Comparison of ENCODE assay signal across 1 cellular context in genomic region chr17:77429985-77430752, GRCh38.
TF ChIP-seq lines count a peak whose summit lies in the region.

No MANE protein-coding gene starts in this region.

TF ChIP-seq in HepG2, 621 proteins besides CTCF, POLR2A, EP300 and RAD21 (continued from another document):
- TF ChIP-seq ZFP37 (CRISPR knock-in tag; IDR thresholded peaks at IDR 0.05; ENCODE audit: borderline replicate concordance) (no peak; the same call in 1 of the 2 replicates), HOMEZ (CRISPR knock-in tag; IDR thresholded peaks at IDR 0.05; ENCODE audit: low read depth) (0 out of 2 replicates have a peak, but pooled peaks have one; percentile 22), ZFP90 (CRISPR knock-in tag; IDR thresholded peaks at IDR 0.05; ENCODE audit: borderline replicate concordance) (no peak), TRIM22 (IDR thresholded peaks at IDR 0.05) (no peak), ERF (CRISPR knock-in tag; IDR thresholded peaks at IDR 0.05) (peak; percentile 65; the same call in 1 of the 2 replicates), PATZ1 (CRISPR knock-in tag; IDR thresholded peaks at IDR 0.05) (peak; percentile 97; the same call in 1 of the 2 replicates), HNRNPLL (IDR thresholded peaks at IDR 0.05; ENCODE audit: low read depth, low read length, poor library complexity, severe bottlenecking) (peak; percentile 28), ZFP91 (CRISPR knock-in tag; IDR thresholded peaks at IDR 0.05; ENCODE audit: borderline replicate concordance) (peak; percentile 76), SPEN (CRISPR knock-in tag; IDR thresholded peaks at IDR 0.05; ENCODE audit: low read depth) (peak; percentile 24; the same call in 1 of the 2 replicates), MLX (CRISPR knock-in tag; IDR thresholded peaks at IDR 0.05) (peak; percentile 66), GMEB1 (CRISPR knock-in tag; IDR thresholded peaks at IDR 0.05; ENCODE audit: borderline replicate concordance) (peak; percentile 68; the same call in 1 of the 2 replicates), KDM1A (CRISPR knock-in tag; IDR thresholded peaks at IDR 0.05) (0 out of 2 replicates have a peak, but pooled peaks have one; percentile 47), ATF5 (CRISPR knock-in tag; IDR thresholded peaks at IDR 0.05; ENCODE audit: low read depth) (no peak), ZNF773 (CRISPR knock-in tag; IDR thresholded peaks at IDR 0.05; ENCODE audit: borderline replicate concordance) (0 out of 2 replicates have a peak, but pooled peaks have one; percentile 16), NFYC (CRISPR knock-in tag; IDR thresholded peaks at IDR 0.05) (no peak), ZNF205 (CRISPR knock-in tag; IDR thresholded peaks at IDR 0.05) (0 out of 2 replicates have a peak, but pooled peaks have one; percentile 39), MIER2 (CRISPR knock-in tag; IDR thresholded peaks at IDR 0.05) (peak; percentile 27; the same call in 1 of the 2 replicates), ZNF556 (CRISPR knock-in tag; IDR thresholded peaks at IDR 0.05; ENCODE audit: borderline replicate concordance) (0 out of 2 replicates have a peak, but pooled peaks have one; percentile 64), PREB (CRISPR knock-in tag; IDR thresholded peaks at IDR 0.05) (no peak), DBP (CRISPR knock-in tag; IDR thresholded peaks at IDR 0.05; ENCODE audit: not compliant biosample characterization) (no peak), ZNF331 (CRISPR knock-in tag; IDR thresholded peaks at IDR 0.05) (peak; percentile 79; the same call in 1 of the 2 replicates), FOXO1 (CRISPR knock-in tag; IDR thresholded peaks at IDR 0.05) (peak; percentile 24; the same call in 1 of the 2 replicates), RBM22 (optimal IDR thresholded peaks at IDR 0.05; ENCODE audit: low read length) (no peak), RXRB (CRISPR knock-in tag; IDR thresholded peaks at IDR 0.05; ENCODE audit: borderline replicate concordance) (peak; percentile 83), ZNF614 (CRISPR knock-in tag; IDR thresholded peaks at IDR 0.05; ENCODE audit: borderline replicate concordance) (peak; percentile 71; the same call in 1 of the 2 replicates), ISL2 (CRISPR knock-in tag; IDR thresholded peaks at IDR 0.05) (peak; percentile 46; the same call in 1 of the 2 replicates), MTF1 (CRISPR knock-in tag; IDR thresholded peaks at IDR 0.05) (no peak), ZNF260 (CRISPR knock-in tag; IDR thresholded peaks at IDR 0.05; ENCODE audit: borderline replicate concordance, low read depth) (no peak), ZHX1 (CRISPR knock-in tag; IDR thresholded peaks at IDR 0.05; ENCODE audit: low read depth) (0 out of 2 replicates have a peak, but pooled peaks have one; percentile 58), RNF2 (conservative IDR thresholded peaks at IDR 0.05; ENCODE audit: low read depth) (no peak), ZNF574 (CRISPR knock-in tag; IDR thresholded peaks at IDR 0.05) (peak; percentile 58; the same call in 1 of the 2 replicates), NFIB (CRISPR knock-in tag; IDR thresholded peaks at IDR 0.05; ENCODE audit: borderline replicate concordance) (no peak), NCOA5 (CRISPR knock-in tag; IDR thresholded peaks at IDR 0.05) (no peak), FOXA3 (CRISPR knock-in tag; IDR thresholded peaks at IDR 0.05) (peak; percentile 96), MED1 (CRISPR knock-in tag; IDR thresholded peaks at IDR 0.05) (peak; percentile 68; the same call in 1 of the 2 replicates), TRAFD1 (CRISPR knock-in tag; IDR thresholded peaks at IDR 0.05; ENCODE audit: borderline replicate concordance) (peak; percentile 63; the same call in 1 of the 2 replicates)
